Comparison of ENCODE assay signal across 12 cellular contexts in the genomic region with DNA sequence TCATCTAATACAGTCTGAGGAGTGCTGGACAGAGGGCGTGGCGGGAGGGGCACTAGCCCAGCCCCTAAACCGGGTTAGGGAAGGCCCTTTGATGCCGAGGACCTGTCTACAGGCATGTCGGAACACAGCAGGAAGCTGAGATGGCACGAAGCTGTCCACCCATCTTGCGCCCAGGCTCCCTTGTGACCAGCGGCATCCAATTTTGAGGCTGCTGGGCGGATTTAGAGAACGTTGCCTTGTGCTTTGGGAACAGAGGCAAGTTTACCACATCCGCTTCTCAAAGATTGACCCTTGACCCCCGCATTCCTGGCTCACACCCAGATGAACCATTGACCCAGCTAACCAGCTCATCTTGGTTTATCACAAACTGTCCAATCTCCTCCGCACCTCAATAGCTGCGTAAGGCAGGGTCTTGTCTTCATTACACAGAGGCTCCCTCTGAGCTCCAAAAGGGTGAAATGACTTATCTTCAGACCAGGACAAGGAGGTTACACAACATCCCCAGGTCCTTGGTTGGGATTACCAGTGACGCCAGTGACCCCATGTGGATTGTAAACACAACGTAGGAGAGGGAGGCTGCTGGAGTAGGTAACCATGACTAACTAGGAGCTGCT. TPM values are rescaled to one million over a fixed set of nuclear protein-coding genes. Genes with fewer than 3 reads are reported as not detected.
A peak's percentile ranks its signal among the peaks of the same experiment; 100 is the strongest.
DNase-seq lines count a peak whose midpoint lies in the region; ATAC-seq and TF ChIP-seq lines count a peak whose summit lies in the region.
"Had no signal": no experiment of that assay in that cellular context is flagged by ENCODE, and none has a peak within 500 bp of the region (broad histone marks: within the 10 kb centered on the region; RNA-seq: fewer than 3 reads in every experiment).

No MANE protein-coding gene starts in this region.

- no peak overlapping the region for H3K9ac ChIP-seq in neural progenitor cell

- no peak overlapping the region for H3K4me3 ChIP-seq in neural progenitor cell

- H3K9me3 ChIP-seq in neural progenitor cell (ENCODE audit: low read depth) = no peaks in the 10 kb centered on the region
- H3K9me3 ChIP-seq: neutrophil had no signal

- peaks cover 67% of the 10 kb centered on the region for H3K4me1 ChIP-seq in neural progenitor cell

- H4K20me1 ChIP-seq in neural progenitor cell (ENCODE audit: low read depth) = no peaks in the 10 kb centered on the region

- no peak overlapping the region for H2AFZ ChIP-seq in neural progenitor cell (replicated peaks)

- H3K79me2 ChIP-seq in neural progenitor cell (ENCODE audit: low read depth) = no peaks in the 10 kb centered on the region

- no peak for TF ChIP-seq CTCF in neural progenitor cell (IDR thresholded peaks at IDR 0.05)

- H3K36me3 Mint-ChIP-seq in neural progenitor cell = no peaks in the 10 kb centered on the region

- peak; percentile 49 for DNase-seq in DMS53 (lab: John Stamatoyannopoulos, UW)
- DNase-seq in DMS53 treated with DMSO at 0.1 percent for 48 hours (lab: John Stamatoyannopoulos, UW; ENCODE audit: unreplicated experiment) = no peak
- DNase-seq in NCI-H460 (ENCODE audit: extremely low read depth, low read depth) = peak; percentile 24
- peak; percentile 63 for DNase-seq in ecto neural progenitor cell (ENCODE audit: low spot score)
- peak; percentile 57 for DNase-seq in neural progenitor cell (ENCODE audit: low spot score)
- no peak for DNase-seq in occipital lobe (lab: John Stamatoyannopoulos, UW)
- DNase-seq: foreskin melanocyte, T-helper 17 cell had no signal

- H3K4me2 ChIP-seq in neural progenitor cell = peak overlapping the region; percentile 67

- H3K4me1 Mint-ChIP-seq in neural progenitor cell = peaks cover 75% of the 10 kb centered on the region
- H3K4me1 Mint-ChIP-seq: T-helper 17 cell had no signal

- H3K4me3 Mint-ChIP-seq in neural progenitor cell = no peak overlapping the region
- H3K4me3 Mint-ChIP-seq: T-helper 17 cell had no signal

- peaks cover 8% of the 10 kb centered on the region for H3K27me3 Mint-ChIP-seq in neural progenitor cell (ENCODE audit: insufficient read depth, low read depth)

- H3K27me3 ChIP-seq in neural progenitor cell = peaks cover 36% of the 10 kb centered on the region

- peaks cover 63% of the 10 kb centered on the region for H3F3A ChIP-seq in neural progenitor cell (ENCODE audit: low read depth)

- H3K27ac Mint-ChIP-seq in neural progenitor cell = no peak overlapping the region
- H3K27ac Mint-ChIP-seq: T-helper 17 cell had no signal

- no peak for ATAC-seq in GM18907 (IDR thresholded peaks at IDR 0.05; ENCODE audit: unreplicated experiment)
- ATAC-seq in GM18868 (IDR thresholded peaks at IDR 0.05; ENCODE audit: unreplicated experiment) = no peak
- ATAC-seq: T-helper 17 cell had no signal

- no peak overlapping the region for H3K27ac ChIP-seq in neural progenitor cell
- H3K27ac ChIP-seq: neutrophil had no signal

- no peaks in the 10 kb centered on the region for H3K36me3 ChIP-seq in neural progenitor cell
- H3K36me3 ChIP-seq: neutrophil had no signal

- no peaks in the 10 kb centered on the region for H3K9me3 Mint-ChIP-seq in neural progenitor cell

RNA-seq across cellular contexts. Expression of a gene that starts 4.5 kb away (rescaled TPM):
- 0.07 and 0.09 TPM in 2 replicates for total RNA-seq in NCI-H460 (2014; rRNA removed; shearing (Covaris generic))
- 0.07 TPM in 1 of 2 replicates, not detected in the other for polyA plus RNA-seq in NCI-H460 (2014; cell fraction: nucleus; rRNA removed)
- 0.09 and 0.56 TPM in 2 replicates for total RNA-seq in neural progenitor cell (ENCODE audit: low replicate concordance)
- 0.78 TPM for total RNA-seq in occipital lobe
- total RNA-seq: A673 had no signal

RNA-seq across cellular contexts. Expression of a gene that starts 39.1 kb away (rescaled TPM):
- not detected in 2 replicates for total RNA-seq in NCI-H460 (2014; rRNA removed; shearing (Covaris generic))
- not detected in 2 replicates for polyA plus RNA-seq in NCI-H460 (2014; cell fraction: nucleus; rRNA removed)
- total RNA-seq in neural progenitor cell (ENCODE audit: low replicate concordance) (not detected in 2 replicates), occipital lobe (not detected)
- total RNA-seq: A673 had no signal

Comparison
In these comparisons a context has a peak if more than half of its experiments do, and no peak if none do; other contexts are left out.
1. DNase-seq: peak in DMS53 (single experiment), NCI-H460 (single experiment), ecto neural progenitor cell (single experiment) and neural progenitor cell (single experiment); none in DMS53 treated with DMSO at 0.1 percent for 48 hours (single experiment) and occipital lobe (single experiment).